In genomic region chr12:67068773-67069450, GRCh38 we compare ENCODE assay signal across 8 cellular contexts.
DNase-seq lines count a peak whose midpoint lies in the region; ATAC-seq, FAIRE-seq and TF ChIP-seq lines count a peak whose summit lies in the region.

No MANE protein-coding gene starts in this region.

- no peaks in the 10 kb centered on the region for H3K36me3 ChIP-seq in ovary

- H3K9me3 ChIP-seq in A549 = no peaks in the 10 kb centered on the region
- H3K9me3 ChIP-seq in ovary = no peaks in the 10 kb centered on the region

- ATAC-seq in A549 (peak; percentile 80 to 81), GM18502 (IDR thresholded peaks at IDR 0.05; ENCODE audit: poor library complexity, unreplicated experiment) (peak; percentile 72), HG03045 (IDR thresholded peaks at IDR 0.05; ENCODE audit: unreplicated experiment) (peak; percentile 50)
- ATAC-seq in activated T-cell treated with anti-CD3 and anti-CD28 coated beads, Interleukin-2, amount 50 U/mL, for 72 hours (replicated peaks in 1 of 2) = peak; percentile 64 to 72

- no peaks in the 10 kb centered on the region for H3K27me3 ChIP-seq in ovary

- TF ChIP-seq CTCF in A549 (IDR thresholded peaks at IDR 0.05) (no peak), foreskin fibroblast (IDR thresholded peaks at IDR 0.05; ENCODE audit: low read depth, low read length) (no peak), ovary (IDR thresholded peaks at IDR 0.05) (no peak)

- no peaks in the 10 kb centered on the region for H3K9me3 Mint-ChIP-seq in activated T-cell treated with anti-CD3 and anti-CD28 coated beads, Interleukin-2, amount 50 U/mL, for 72 hours

- H3K4me3 ChIP-seq in A549 (peak overlapping the region; percentile 75), foreskin fibroblast (ENCODE audit: low read depth in 1 of 2, low read length in 2 of 2) (peak overlapping the region; percentile 49 to 54), ovary (peak overlapping the region; percentile 66)

- H3K36me3 Mint-ChIP-seq in activated T-cell treated with anti-CD3 and anti-CD28 coated beads, Interleukin-2, amount 50 U/mL, for 72 hours (ENCODE audit: insufficient read depth in 2 of 2) = peaks cover 0 to 2% of the 10 kb centered on the region in 2 donors

- peak; percentile 45 for TF ChIP-seq POLR2A in A549 (IDR thresholded peaks at IDR 0.05; ENCODE audit: low read length)
- no peak for TF ChIP-seq POLR2A in ovary (IDR thresholded peaks at IDR 0.05)

- H3K27ac ChIP-seq in A549 (peak overlapping the region; percentile 89 to 91), ovary (peak overlapping the region; percentile 65 to 66)

- no peak for TF ChIP-seq RAD21 in A549 (conservative IDR thresholded peaks at IDR 0.05 in 1 of 2, IDR thresholded peaks at IDR 0.05 in 1 of 2)

- TF ChIP-seq EP300 in A549 (IDR thresholded peaks at IDR 0.05) (no peak), ovary (IDR thresholded peaks at IDR 0.05) (no peak)

- POLR2A ChIA-PET in A549 (lab: Yijun Ruan, JAX) = interaction anchor here (0.5 to 2.0 kb wide), 3 partner anchors 200 to 767 kb away, joined by 3 to 14 read pairs (median 3); partner anchors contain the start of gene CAND1

- WGBS in A549 (ENCODE audit: missing lambda C conversion rate) = 0% methylated on average over 2 of the region's 81 CpGs
- 0 to 2% (median 1%) methylated on average over 19 to 80 of the region's 81 CpGs for WGBS in ovary, 3 donors

- no peak overlapping the region for H3K27ac Mint-ChIP-seq in activated T-cell treated with anti-CD3 and anti-CD28 coated beads, Interleukin-2, amount 50 U/mL, for 72 hours

- H3K4me1 ChIP-seq in A549 (peaks cover 13% of the 10 kb centered on the region), ovary (ENCODE audit: insufficient read depth) (peaks cover 3% of the 10 kb centered on the region)

- H3K4me2 ChIP-seq in A549 = peak overlapping the region; percentile 97

- peak overlapping the region; percentile 88 for H3K4me3 Mint-ChIP-seq in activated T-cell treated with anti-CD3 and anti-CD28 coated beads, Interleukin-2, amount 50 U/mL, for 72 hours

- peak; percentile 37 to 67 for DNase-seq in A549 (ENCODE audit: low read depth in 1 of 2, low spot score in 1 of 2)
- peak; percentile 37 for DNase-seq in NCI-H526 treated with DMSO at 0.1 percent for 48 hours (lab: John Stamatoyannopoulos, UW)
- peak; percentile 52 to 60 for DNase-seq in activated T-cell treated with anti-CD3 and anti-CD28 coated beads, Interleukin-2, amount 50 U/mL, for 72 hours
- peak; percentile 29 to 67 for DNase-seq in foreskin fibroblast
- peak; percentile 27 to 58 (median 34) for DNase-seq in ovary
- DNase-seq in OCI-M1 (lab: John Stamatoyannopoulos, UW) = no peak

- FAIRE-seq in A549 (lab: Jason Lieb, UNC) = no peak

- H3K27me3 Mint-ChIP-seq in activated T-cell treated with anti-CD3 and anti-CD28 coated beads, Interleukin-2, amount 50 U/mL, for 72 hours (ENCODE audit: low read depth) = peaks cover 55% of the 10 kb centered on the region

- intact Hi-C loops in ovary (cut with DNase I) = no loop called here

- peaks cover 22% of the 10 kb centered on the region for H3K4me1 Mint-ChIP-seq in activated T-cell treated with anti-CD3 and anti-CD28 coated beads, Interleukin-2, amount 50 U/mL, for 72 hours (ENCODE audit: low read depth)

- CTCF ChIA-PET in A549 (lab: Yijun Ruan, JAX) = interaction anchor here (0.9 to 1.8 kb wide), 11 partner anchors 13 to 92 kb away, joined by 3 to 6 read pairs (median 3); no protein-coding TSS in a partner anchor

TF ChIP-seq in A549, 52 proteins besides CTCF, POLR2A, EP300 and RAD21:
- TF ChIP-seq JUN (IDR thresholded peaks at IDR 0.05) (peak in 1 of 2 experiments; percentile 43; a peak in 1 of 5 replicates), KDM5A (IDR thresholded peaks at IDR 0.05) (no peak), TFCP2L1 (CRISPR knock-in tag; IDR thresholded peaks at IDR 0.05) (no peak)
